8 cellular contexts compared by ENCODE assay signal in the genomic region with DNA sequence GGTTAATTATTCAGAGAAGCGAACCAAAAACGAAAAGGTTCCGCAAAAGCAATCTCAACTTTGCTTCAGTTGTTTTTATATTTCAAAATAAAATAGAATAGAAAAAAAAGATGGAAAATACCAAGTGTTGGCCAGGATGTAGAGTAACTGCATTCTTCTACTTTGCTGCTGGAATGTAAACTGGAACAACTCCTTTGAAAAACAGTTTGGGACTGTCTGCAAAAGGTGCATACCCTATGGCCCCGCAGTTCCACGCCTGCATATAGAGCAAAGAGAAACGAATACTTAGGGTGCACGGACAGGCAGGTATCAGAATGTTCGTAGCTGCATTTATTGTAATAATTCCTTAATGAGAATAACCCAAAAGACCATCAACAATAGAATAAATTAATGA. TPM values are rescaled to one million over a fixed set of nuclear protein-coding genes. Genes with fewer than 3 reads are reported as not detected.
DNase-seq lines count a peak whose midpoint lies in the region; ATAC-seq and TF ChIP-seq lines count a peak whose summit lies in the region.

No MANE protein-coding gene starts in this region.

- H3K27me3 ChIP-seq in GM06990 (replicated peaks; ENCODE audit: control insufficient read depth, insufficient read depth, low read length) (no peaks in the 10 kb centered on the region), esophagus (ENCODE audit: control insufficient read depth in 1 of 2, insufficient read depth in 2 of 2, low read length in 2 of 2) (peaks cover 0 to 2% of the 10 kb centered on the region in 2 donors)

- no peaks in the 10 kb centered on the region for H3K9me3 ChIP-seq in esophagus (ENCODE audit: control insufficient read depth in 2 of 2, insufficient read depth in 1 of 2, low read depth in 1 of 2, low read length in 1 of 2)

- peak overlapping the region; percentile 95 for H3K27ac ChIP-seq in RWPE1
- H3K27ac ChIP-seq in esophagus (ENCODE audit: low read depth in 2 of 2, low read length in 1 of 2): peak overlapping the region; percentile 76 to 77

- DNase-seq in GM06990 (ENCODE audit: extremely low read depth, insufficient read length) (no peak), RWPE1 (ENCODE audit: low spot score) (no peak), progenitor cell of endocrine pancreas (ENCODE audit: low spot score, unreplicated experiment) (no peak), amniotic stem cell (lab: John Stamatoyannopoulos, UW) (no peak), activated gamma-delta T cell (lab: John Stamatoyannopoulos, UW) (no peak)

- peaks cover 21% of the 10 kb centered on the region for H3K36me3 Mint-ChIP-seq in progenitor cell of endocrine pancreas (ENCODE audit: insufficient read depth)

- TF ChIP-seq CTCF in GM06990 (IDR thresholded peaks at IDR 0.05; ENCODE audit: insufficient read depth, low read length, poor library complexity, severe bottlenecking) (no peak), RWPE1 (conservative IDR thresholded peaks at IDR 0.05; ENCODE audit: low read depth) (no peak), progenitor cell of endocrine pancreas (IDR thresholded peaks at IDR 0.05; ENCODE audit: unreplicated experiment) (no peak)

- no peak for ATAC-seq in HG03175 (IDR thresholded peaks at IDR 0.05; ENCODE audit: unreplicated experiment)
- no peak for ATAC-seq in activated CD4-positive, CD25-positive, alpha-beta regulatory T cell treated with anti-CD3 and anti-CD28 coated beads, Interleukin-2, amount 50 U/mL, for 24 hours

- POLR2A ChIA-PET in RWPE1 (lab: Yijun Ruan, JAX; ENCODE audit: low non-redundant PET): interaction anchor here (1.1 kb wide), 1 partner anchor 91 kb away, joined by 4 read pairs; no protein-coding TSS in a partner anchor

- H3K4me3 ChIP-seq in GM06990 (replicated peaks; ENCODE audit: low read depth, low read length) (peak overlapping the region; percentile 97), esophagus (ENCODE audit: low read depth in 1 of 2, low read length in 2 of 2) (peak overlapping the region; percentile 86 to 95)

- no peaks in the 10 kb centered on the region for H3K4me1 ChIP-seq in esophagus (ENCODE audit: control insufficient read depth in 2 of 2, insufficient read depth in 2 of 2, low read length in 1 of 2)

- H3K4me3 Mint-ChIP-seq in progenitor cell of endocrine pancreas (ENCODE audit: low read depth): peak overlapping the region; percentile 98

- WGBS in esophagus, 2 donors: 14% methylated on average over 8 of the region's 8 CpGs

- CTCF ChIA-PET in RWPE1 (lab: Yijun Ruan, JAX): interaction anchor here (0.9 kb wide), 1 partner anchor 22 kb away, joined by 3 read pairs; no protein-coding TSS in a partner anchor

- H3K27ac Mint-ChIP-seq in progenitor cell of endocrine pancreas: peak overlapping the region; percentile 99

- peaks cover 6% of the 10 kb centered on the region for H3K9me3 Mint-ChIP-seq in progenitor cell of endocrine pancreas (ENCODE audit: low read depth)

- H3K27me3 Mint-ChIP-seq in progenitor cell of endocrine pancreas: no peaks in the 10 kb centered on the region

- peaks cover 34% of the 10 kb centered on the region for H3K4me1 Mint-ChIP-seq in progenitor cell of endocrine pancreas (ENCODE audit: low read depth)

- H3K36me3 ChIP-seq in GM06990 (ENCODE audit: control insufficient read depth, insufficient read depth, low read length) (no peaks in the 10 kb centered on the region), esophagus (ENCODE audit: control insufficient read depth in 2 of 2, insufficient read depth in 2 of 2, low read length in 1 of 2) (no peaks in the 10 kb centered on the region)

RNA-seq across cellular contexts. Expression of a gene that starts 0.6 kb away (rescaled TPM):
- 1 to 10 TPM; 1.4 to 5.3 TPM for polyA plus RNA-seq in esophagus
- 15.3 and 16.6 TPM in 2 replicates for total RNA-seq in progenitor cell of endocrine pancreas

RNA-seq across cellular contexts. Expression of a gene that starts 50.6 kb away (rescaled TPM):
- polyA plus RNA-seq in esophagus: 1 to 10 TPM in 1 of 2 donors, under 1 TPM in 1; 0.77 to 2.3 TPM
- 4.8 and 4.9 TPM in 2 replicates for total RNA-seq in progenitor cell of endocrine pancreas
